ENCODE assay signal across 20 cellular contexts in the genomic region with DNA sequence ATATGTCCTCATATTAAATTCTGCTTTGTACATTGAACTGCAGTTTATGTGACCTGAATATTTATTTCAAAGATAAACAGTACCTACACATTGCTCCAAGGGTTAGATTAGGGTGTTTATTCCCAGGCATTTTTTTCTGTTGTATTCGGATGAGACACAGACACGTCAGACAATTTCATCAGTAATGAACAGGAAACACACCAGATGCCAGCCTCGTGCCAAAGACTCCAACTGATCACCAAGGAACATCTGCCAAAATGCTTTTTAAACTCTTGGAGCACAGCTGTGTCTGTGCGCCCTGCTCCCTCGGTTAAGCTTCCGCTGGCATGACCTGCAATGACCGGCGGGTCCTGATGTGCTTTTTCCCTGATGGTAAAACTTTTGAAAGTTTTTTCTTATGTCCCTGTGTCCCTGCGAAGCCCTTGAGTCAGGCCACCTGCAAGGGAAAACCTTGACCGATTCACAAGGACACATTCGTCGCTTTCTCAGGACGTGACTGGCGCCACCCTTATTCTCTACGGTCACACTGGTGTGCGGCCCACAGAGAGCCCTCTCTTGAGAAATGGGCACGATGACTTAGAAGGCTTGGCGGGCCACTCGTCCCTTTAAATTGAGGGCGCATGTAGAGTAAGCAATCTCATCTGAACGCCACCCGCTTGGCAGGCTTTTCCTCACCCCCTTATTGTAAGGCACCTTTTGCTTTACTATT.
DNase-seq lines count a peak whose midpoint lies in the region; ATAC-seq, FAIRE-seq and TF ChIP-seq lines count a peak whose summit lies in the region.
"Had no signal": no experiment of that assay in that cellular context is flagged by ENCODE, and none has a peak within 500 bp of the region (broad histone marks: within the 10 kb centered on the region; RNA-seq: fewer than 3 reads in every experiment).

No MANE protein-coding gene starts in this region.

- no peak for FAIRE-seq in pancreas (lab: Jason Lieb, UNC)

- CTCF ChIA-PET in SK-N-SH (lab: Yijun Ruan, JAX), result no interaction called here

- no peak overlapping the region for H3K9ac ChIP-seq in SK-N-SH

- peaks cover 11% of the 10 kb centered on the region for H3K27me3 Mint-ChIP-seq in GM23338 (ENCODE audit: insufficient read depth, low read depth, poor library complexity)

- no peak for ATAC-seq in GM23338
- no peak for ATAC-seq in pancreas
- ATAC-seq in stimulated activated effector memory CD8-positive, alpha-beta T cell treated with anti-CD3 and anti-CD28 coated beads, Interleukin-12 subunit alpha, Interleukin-12 subunit beta, amount 100 ng/mL, for 72 hours, result no peak
- ATAC-seq: T-helper 17 cell had no signal

- peaks cover 31% of the 10 kb centered on the region for H3K4me1 ChIP-seq in ACC112 (ENCODE audit: control insufficient read depth, insufficient read depth, low read length, unreplicated experiment)
- no peaks in the 10 kb centered on the region for H3K4me1 ChIP-seq in GM23338 (ENCODE audit: insufficient read depth)
- peaks cover 7 to 27% of the 10 kb centered on the region in 2 experiments; a peak in 3 of 4 replicates for H3K4me1 ChIP-seq in SK-N-SH (ENCODE audit: control insufficient read depth in 1 of 2, insufficient read depth in 2 of 2, low read depth in 1 of 2, low read length in 1 of 2)
- H3K4me1 ChIP-seq in pancreas, result no peaks in the 10 kb centered on the region
- H3K4me1 ChIP-seq: testis had no signal

- H3K36me3 Mint-ChIP-seq in GM23338 (ENCODE audit: low read depth), result peaks cover 25% of the 10 kb centered on the region; the same call in 2 of the 3 replicates
- peaks cover 6% of the 10 kb centered on the region for H3K36me3 Mint-ChIP-seq in stimulated activated effector memory CD8-positive, alpha-beta T cell treated with anti-CD3 and anti-CD28 coated beads, Interleukin-12 subunit alpha, Interleukin-12 subunit beta, amount 100 ng/mL, for 72 hours

- no peak overlapping the region for H3K27ac Mint-ChIP-seq in GM23338
- no peak overlapping the region for H3K27ac Mint-ChIP-seq in stimulated activated effector memory CD8-positive, alpha-beta T cell treated with anti-CD3 and anti-CD28 coated beads, Interleukin-12 subunit alpha, Interleukin-12 subunit beta, amount 100 ng/mL, for 72 hours
- H3K27ac Mint-ChIP-seq: B cell, H9, T-helper 17 cell had no signal

- H3K9me3 ChIP-seq in SK-N-SH (no peaks in the 10 kb centered on the region), pancreas (no peaks in the 10 kb centered on the region)
- H3K9me3 ChIP-seq: testis had no signal

- H3K27ac ChIP-seq in ACC112 (ENCODE audit: low read depth, low read length) (peak overlapping the region; percentile 17; the same call in 1 of the 2 replicates), GM23338 (ENCODE audit: low read depth) (no peak overlapping the region), SK-N-SH (ENCODE audit: low read depth in 2 of 2, low read length in 1 of 2) (peak overlapping the region in 1 of 2 experiments; percentile 40; a peak in 1 of 4 replicates), pancreas (no peak overlapping the region)
- H3K27ac ChIP-seq: brain microvascular endothelial cell, testis had no signal

- no peak for DNase-seq in GM23338 (ENCODE audit: low spot score)
- DNase-seq in SK-N-SH, result peak; percentile 25
- peak; percentile 80 for DNase-seq in fibroblast of villous mesenchyme (ENCODE audit: low read depth)
- no peak for DNase-seq in GM10266 (ENCODE audit: extremely low spot score)
- no peak for DNase-seq in pancreas
- DNase-seq in stimulated activated effector memory CD8-positive, alpha-beta T cell treated with anti-CD3 and anti-CD28 coated beads, Interleukin-12 subunit alpha, Interleukin-12 subunit beta, amount 100 ng/mL, for 72 hours (ENCODE audit: low spot score in 2 of 2), result no peak
- no peak for DNase-seq in SKM-1 (lab: John Stamatoyannopoulos, UW; ENCODE audit: unreplicated experiment)
- DNase-seq: activated CD8-positive, alpha-beta memory T cell treated with anti-CD3 and anti-CD28 coated beads, Interleukin-2, amount 50 U/mL, for 4 hours; activated naive CD4-positive, alpha-beta T cell; brain microvascular endothelial cell; DMS53; H9; Kasumi-1; NCI-H187; NCI-H526; stimulated activated CD4-positive, alpha-beta T cell treated with anti-CD3 and anti-CD28 coated beads, Interleukin-2, amount 100 ng/mL, for 24 hours; T-helper 17 cell; testis had no signal

- WGBS in SK-N-SH (ENCODE audit: low lambda C conversion rate), result 83% methylated on average over 19 of the region's 22 CpGs
- 84 to 86% methylated on average over 22 of the region's 22 CpGs for WGBS in pancreas, 2 donors

- H3K4me3 ChIP-seq in ACC112 (ENCODE audit: low read depth, low read length) (no peak overlapping the region), GM23338 (no peak overlapping the region), SK-N-SH (ENCODE audit: low read depth in 2 of 2, low read length in 1 of 2) (no peak overlapping the region), fibroblast of villous mesenchyme (ENCODE audit: low read depth, low read length) (no peak overlapping the region), pancreas (no peak overlapping the region)
- H3K4me3 ChIP-seq: testis had no signal

- H3K79me2 ChIP-seq in ACC112 (ENCODE audit: control insufficient read depth, insufficient read depth, low read length, unreplicated experiment) (no peaks in the 10 kb centered on the region), GM23338 (replicated peaks; ENCODE audit: insufficient read depth) (no peaks in the 10 kb centered on the region), SK-N-SH (ENCODE audit: insufficient read depth) (no peaks in the 10 kb centered on the region)

- no peaks in the 10 kb centered on the region for H3K36me3 ChIP-seq in ACC112 (ENCODE audit: insufficient read depth, low read length)
- no peaks in the 10 kb centered on the region for H3K36me3 ChIP-seq in GM23338 (ENCODE audit: insufficient read depth)
- no peaks in the 10 kb centered on the region for H3K36me3 ChIP-seq in SK-N-SH (replicated peaks in 1 of 2; ENCODE audit: control insufficient read depth in 1 of 2, insufficient read depth in 2 of 2, low read length in 1 of 2)
- no peaks in the 10 kb centered on the region for H3K36me3 ChIP-seq in pancreas
- H3K36me3 ChIP-seq: brain microvascular endothelial cell had no signal

- TF ChIP-seq CTCF in GM23338 (conservative IDR thresholded peaks at IDR 0.05; ENCODE audit: low read depth in 2 of 2) (no peak), SK-N-SH (IDR thresholded peaks at IDR 0.05) (no peak), fibroblast of villous mesenchyme (IDR thresholded peaks at IDR 0.05; ENCODE audit: insufficient read depth, low read depth, low read length) (no peak), GM10266 (IDR thresholded peaks at IDR 0.05; ENCODE audit: control insufficient read depth, insufficient read depth, low read depth, missing control alignments) (no peak), pancreas (IDR thresholded peaks at IDR 0.05) (no peak)

- H4K20me1 ChIP-seq in GM23338 (replicated peaks; ENCODE audit: insufficient read depth) (no peaks in the 10 kb centered on the region), SK-N-SH (ENCODE audit: insufficient read depth) (no peaks in the 10 kb centered on the region)

- H3F3A ChIP-seq in GM23338 (replicated peaks; ENCODE audit: low read depth) (no peaks in the 10 kb centered on the region), SK-N-SH (replicated peaks; ENCODE audit: insufficient read depth) (peaks cover 11% of the 10 kb centered on the region)

- no peak overlapping the region for H2AFZ ChIP-seq in ACC112 (ENCODE audit: low read length, unreplicated experiment)
- peak overlapping the region; percentile 69; the same call in 1 of the 2 replicates for H2AFZ ChIP-seq in GM23338
- H2AFZ ChIP-seq in SK-N-SH (ENCODE audit: low read depth), result no peak overlapping the region

- H3K4me1 Mint-ChIP-seq in GM23338, result no peaks in the 10 kb centered on the region
- peaks cover 11% of the 10 kb centered on the region for H3K4me1 Mint-ChIP-seq in stimulated activated effector memory CD8-positive, alpha-beta T cell treated with anti-CD3 and anti-CD28 coated beads, Interleukin-12 subunit alpha, Interleukin-12 subunit beta, amount 100 ng/mL, for 72 hours
- H3K4me1 Mint-ChIP-seq: B cell, T-helper 17 cell had no signal

- POLR2A ChIA-PET in SK-N-SH (lab: Yijun Ruan, JAX), result no interaction called here

- no peak overlapping the region for H3K4me3 Mint-ChIP-seq in GM23338
- H3K4me3 Mint-ChIP-seq in stimulated activated effector memory CD8-positive, alpha-beta T cell treated with anti-CD3 and anti-CD28 coated beads, Interleukin-12 subunit alpha, Interleukin-12 subunit beta, amount 100 ng/mL, for 72 hours, result no peak overlapping the region
- H3K4me3 Mint-ChIP-seq: B cell, H9, T-helper 17 cell had no signal

- H3K4me2 ChIP-seq in GM23338 (no peak overlapping the region), SK-N-SH (peak overlapping the region; percentile 30; the same call in 1 of the 2 replicates)

- intact Hi-C loops in pancreas (cut with DNase I), result no loop called here

- H3K27me3 ChIP-seq in ACC112 (ENCODE audit: insufficient read depth, low read length) (no peaks in the 10 kb centered on the region), GM23338 (ENCODE audit: insufficient read depth) (no peaks in the 10 kb centered on the region), SK-N-SH (ENCODE audit: insufficient read depth) (no peaks in the 10 kb centered on the region), pancreas (no peaks in the 10 kb centered on the region)
- H3K27me3 ChIP-seq: brain microvascular endothelial cell, testis had no signal

- H3K9me2 ChIP-seq in GM23338 (ENCODE audit: insufficient read depth) (no peaks in the 10 kb centered on the region), SK-N-SH (no peaks in the 10 kb centered on the region)

- H3K9me3 Mint-ChIP-seq in GM23338, result peaks cover 29% of the 10 kb centered on the region
- peaks cover 18% of the 10 kb centered on the region for H3K9me3 Mint-ChIP-seq in stimulated activated effector memory CD8-positive, alpha-beta T cell treated with anti-CD3 and anti-CD28 coated beads, Interleukin-12 subunit alpha, Interleukin-12 subunit beta, amount 100 ng/mL, for 72 hours

- no peak for TF ChIP-seq RAD21 in SK-N-SH (IDR thresholded peaks at IDR 0.05; ENCODE audit: low read length)

- peak; percentile 6 to 10; a peak in 1 of 4 replicates for TF ChIP-seq EP300 in SK-N-SH (IDR thresholded peaks at IDR 0.05; ENCODE audit: borderline replicate concordance in 1 of 2, low read depth in 1 of 2, low read length in 1 of 2)

TF ChIP-seq in GM23338, 12 proteins besides CTCF, POLR2A, EP300 and RAD21 (continues in another document):
- TF ChIP-seq ZNF331 (CRISPR knock-in tag; IDR thresholded peaks at IDR 0.05; ENCODE audit: low read depth) (no peak), STAT1 (IDR thresholded peaks at IDR 0.05; ENCODE audit: unreplicated experiment) (no peak), JUNB (IDR thresholded peaks at IDR 0.05; ENCODE audit: unreplicated experiment) (no peak), ZNF114 (CRISPR knock-in tag; IDR thresholded peaks at IDR 0.05) (no peak), EZH2 (IDR thresholded peaks at IDR 0.05; ENCODE audit: low read depth, unreplicated experiment) (no peak)

TF ChIP-seq in SK-N-SH, 30 proteins besides CTCF, POLR2A, EP300 and RAD21 (continues in another document):
- TF ChIP-seq, protein P1, sequence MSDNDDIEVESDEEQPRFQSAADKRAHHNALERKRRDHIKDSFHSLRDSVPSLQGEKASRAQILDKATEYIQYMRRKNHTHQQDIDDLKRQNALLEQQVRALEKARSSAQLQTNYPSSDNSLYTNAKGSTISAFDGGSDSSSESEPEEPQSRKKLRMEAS (IDR thresholded peaks at IDR 0.05; ENCODE audit: low read depth), result 0 out of 2 replicates have a peak, but pooled peaks have one; percentile 14
- TF ChIP-seq YY1 (IDR thresholded peaks at IDR 0.05; ENCODE audit: low read depth) (no peak), TCF12 (IDR thresholded peaks at IDR 0.05) (peak; percentile 65)

Comparison
In these comparisons a context has a peak if more than half of its experiments do, and no peak if none do; other contexts are left out.
1. DNase-seq: peak in SK-N-SH (single experiment) and fibroblast of villous mesenchyme (single experiment); none in GM23338 (single experiment), GM10266 (single experiment), pancreas (0 of 6), stimulated activated effector memory CD8-positive, alpha-beta T cell treated with anti-CD3 and anti-CD28 coated beads, Interleukin-12 subunit alpha, Interleukin-12 subunit beta, amount 100 ng/mL, for 72 hours (0 of 2) and SKM-1 (single experiment).